13 cellular contexts compared by ENCODE assay signal in genomic region chr14:72479471-72479931, GRCh38.
A peak's percentile ranks its signal among the peaks of the same experiment; 100 is the strongest.
DNase-seq lines count a peak whose midpoint lies in the region; ATAC-seq, FAIRE-seq and TF ChIP-seq lines count a peak whose summit lies in the region.
"Had no signal": no experiment of that assay in that cellular context is flagged by ENCODE, and none has a peak within 500 bp of the region (broad histone marks: within the 10 kb centered on the region; RNA-seq: fewer than 3 reads in every experiment).

No MANE protein-coding gene starts in this region.

- TF ChIP-seq CTCF in omental fat pad (IDR thresholded peaks at IDR 0.05), result no peak

- H3K27me3 Mint-ChIP-seq in T-helper 2 cell treated with Interferon-gamma antibody and Interleukin-4, amounts not matched to agents 5 μg/mL and 100 μg/mL, for 36 hours (ENCODE audit: low read depth), result no peaks in the 10 kb centered on the region

- H3K4me1 Mint-ChIP-seq in T-helper 2 cell treated with Interferon-gamma antibody and Interleukin-4, amounts not matched to agents 5 μg/mL and 100 μg/mL, for 36 hours (ENCODE audit: low read depth), result peaks cover 65% of the 10 kb centered on the region

- H3K4me3 Mint-ChIP-seq in T-helper 2 cell treated with Interferon-gamma antibody and Interleukin-4, amounts not matched to agents 5 μg/mL and 100 μg/mL, for 36 hours, result peak overlapping the region; percentile 16

- peak; percentile 38 for DNase-seq in DMS 273 treated with DMSO at 0.1 percent for 48 hours (lab: John Stamatoyannopoulos, UW)
- DNase-seq in GM19239 (ENCODE audit: insufficient read length, low spot score), result no peak
- no peak for DNase-seq in T-helper 2 cell treated with Interferon-gamma antibody and Interleukin-4, amounts not matched to agents 5 μg/mL and 100 μg/mL, for 36 hours (ENCODE audit: low spot score)
- peak; percentile 47 for DNase-seq in islet precursor cell
- no peak for DNase-seq in LoVo (ENCODE audit: low spot score)
- DNase-seq in omental fat pad (ENCODE audit: low spot score), result no peak
- DNase-seq in effector CD4-positive, alpha-beta T cell, result no peak
- DNase-seq in activated T-cell treated with anti-CD3 and anti-CD28 coated beads for 4 hours, result no peak
- DNase-seq: Caco-2, Kasumi-1, left lung, NCI-H510A treated with DMSO at 0.1 percent for 48 hours, posterior cingulate gyrus had no signal

- ATAC-seq in omental fat pad (ENCODE audit: low FRiP score), result no peak
- ATAC-seq: left lung had no signal

- peaks cover 22% of the 10 kb centered on the region for H3K36me3 Mint-ChIP-seq in T-helper 2 cell treated with Interferon-gamma antibody and Interleukin-4, amounts not matched to agents 5 μg/mL and 100 μg/mL, for 36 hours (ENCODE audit: low read depth)

- peaks cover 21% of the 10 kb centered on the region for H3K9me3 Mint-ChIP-seq in T-helper 2 cell treated with Interferon-gamma antibody and Interleukin-4, amounts not matched to agents 5 μg/mL and 100 μg/mL, for 36 hours

- H3K27ac Mint-ChIP-seq in T-helper 2 cell treated with Interferon-gamma antibody and Interleukin-4, amounts not matched to agents 5 μg/mL and 100 μg/mL, for 36 hours, result peak overlapping the region; percentile 65

- FAIRE-seq in GM19239 (lab: Jason Lieb, UNC), result peak; percentile 82

Comparison
In these comparisons a context has a peak if more than half of its experiments do, and no peak if none do; other contexts are left out.
1. DNase-seq: peak in DMS 273 treated with DMSO at 0.1 percent for 48 hours (single experiment) and islet precursor cell (single experiment); none in GM19239 (single experiment), T-helper 2 cell treated with Interferon-gamma antibody and Interleukin-4, amounts not matched to agents 5 μg/mL and 100 μg/mL, for 36 hours (single experiment), LoVo (single experiment), omental fat pad (single experiment), effector CD4-positive, alpha-beta T cell (single experiment) and activated T-cell treated with anti-CD3 and anti-CD28 coated beads for 4 hours (single experiment).